In the genomic region with DNA sequence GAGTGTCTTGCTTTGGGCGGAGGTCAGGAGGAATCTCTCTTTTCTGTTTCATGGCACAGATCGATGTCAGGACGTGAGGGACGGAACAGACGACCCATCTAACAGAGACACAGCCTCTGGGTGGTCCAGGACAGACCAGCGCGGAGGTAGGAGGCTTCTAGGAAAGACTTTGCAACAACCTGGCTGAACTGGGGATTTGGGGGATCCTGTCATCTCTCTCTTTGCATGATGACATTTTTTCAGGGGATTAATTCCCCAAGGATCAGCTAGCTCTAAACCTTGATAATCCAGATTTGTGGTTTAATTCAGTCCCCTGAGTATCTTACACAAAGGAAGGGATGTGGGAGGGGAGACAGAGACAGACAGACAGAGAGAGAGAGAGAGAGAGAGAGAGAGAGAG, we compare ENCODE assay signal across 23 cellular contexts. TPM values are rescaled to one million over a fixed set of nuclear protein-coding genes. Genes with fewer than 3 reads are reported as not detected.
DNase-seq lines count a peak whose midpoint lies in the region; ATAC-seq, FAIRE-seq and TF ChIP-seq lines count a peak whose summit lies in the region.
"Had no signal": no experiment of that assay in that cellular context is flagged by ENCODE, and none has a peak within 500 bp of the region (broad histone marks: within the 10 kb centered on the region; RNA-seq: fewer than 3 reads in every experiment).

No MANE protein-coding gene starts in this region.

- H3K56ac ChIP-seq in H1 (replicated peaks; ENCODE audit: insufficient read length, low read depth, low read length), result no peak overlapping the region

- H3K27me3 ChIP-seq in SK-N-SH (ENCODE audit: insufficient read depth), result peaks cover 55% of the 10 kb centered on the region
- no peaks in the 10 kb centered on the region for H3K27me3 ChIP-seq in H1 (replicated peaks in 1 of 4; ENCODE audit: control insufficient read depth in 3 of 4, extremely low read depth in 1 of 4, insufficient read depth in 3 of 4, low read length in 3 of 4)

- no peak overlapping the region for H3K27ac ChIP-seq in SK-N-SH (ENCODE audit: low read depth in 2 of 2, low read length in 1 of 2)
- H3K27ac ChIP-seq in H1 (ENCODE audit: low read depth, low read length), result no peak overlapping the region
- H3K27ac ChIP-seq: 22Rv1, C4-2B, GM23248 had no signal

- no peak overlapping the region for H2BK12ac ChIP-seq in H1 (ENCODE audit: low read depth, low read length)

- no peak overlapping the region for H4K8ac ChIP-seq in H1 (ENCODE audit: extremely low read depth, insufficient read depth, low read length)

- TF ChIP-seq POLR2A in H1 (IDR thresholded peaks at IDR 0.05; ENCODE audit: control extremely low read depth in 1 of 2, low read depth in 2 of 2, low read length in 2 of 2), result no peak

- H3K23ac ChIP-seq in H1 (ENCODE audit: insufficient read length), result no peak overlapping the region

- H3K18ac ChIP-seq in H1 (ENCODE audit: extremely low read depth, low read length), result no peak overlapping the region

- intact Hi-C loops in left ventricle myocardium superior (cut with micrococcal nuclease), result no loop called here

- no peaks in the 10 kb centered on the region for H3F3A ChIP-seq in SK-N-SH (replicated peaks; ENCODE audit: insufficient read depth)

- WGBS in SK-N-SH (ENCODE audit: low lambda C conversion rate), result 10% methylated on average over 7 of the region's 7 CpGs
- 89% methylated on average over 7 of the region's 7 CpGs; no CpG with 5 or more reads in 1 of the 2 experiments for WGBS in H1 (ENCODE audit: extremely low coverage in 1 of 2, insufficient coverage in 1 of 2, insufficient read length in 1 of 2, insufficient replicate concordance in 2 of 2, low coverage in 1 of 2, low lambda C conversion rate in 2 of 2, missing lambda C conversion rate in 1 of 2), 2 experiments

- H3K4me3 ChIP-seq in SK-N-SH (ENCODE audit: low read depth in 2 of 2, low read length in 1 of 2) (no peak overlapping the region), H1 (ENCODE audit: extremely low read depth in 1 of 4, insufficient read depth in 2 of 4, low read depth in 3 of 4, low read length in 4 of 4) (no peak overlapping the region)
- H3K4me3 ChIP-seq: GM23248, HAP-1 had no signal

- ATAC-seq in SK-N-SH treated with all-trans-retinoic acid at 6 μM for 48 hours (no peak), left ventricle myocardium superior (no peak)
- ATAC-seq: CD8-positive, alpha-beta T cell had no signal

- POLR2A ChIA-PET in SK-N-SH (lab: Yijun Ruan, JAX) (no interaction called here), H1 (lab: Charles Lee; ENCODE audit: partially characterized antibody) (interaction anchor here (0.6 kb wide), 1 partner anchor 142 kb away, joined by 3 read pairs; no protein-coding TSS in a partner anchor)

- no peak overlapping the region for H2BK120ac ChIP-seq in H1 (replicated peaks; ENCODE audit: low read depth, low read length)

- H3K23me2 ChIP-seq in H1 (ENCODE audit: low read depth, low read length), result no peaks in the 10 kb centered on the region

- TF ChIP-seq RAD21 in SK-N-SH (IDR thresholded peaks at IDR 0.05; ENCODE audit: low read length), result no peak
- no peak for TF ChIP-seq RAD21 in H1 (IDR thresholded peaks at IDR 0.05 in 1 of 2, conservative IDR thresholded peaks at IDR 0.05 in 1 of 2; ENCODE audit: low read depth in 2 of 2, low read length in 2 of 2)

- H3K14ac ChIP-seq in H1 (ENCODE audit: insufficient read length), result no peak overlapping the region

- no peaks in the 10 kb centered on the region for H3K36me3 ChIP-seq in SK-N-SH (replicated peaks in 1 of 2; ENCODE audit: control insufficient read depth in 1 of 2, insufficient read depth in 2 of 2, low read length in 1 of 2)
- no peaks in the 10 kb centered on the region for H3K36me3 ChIP-seq in H1 (ENCODE audit: control insufficient read depth in 2 of 4, insufficient read depth in 4 of 4, low read length in 3 of 4)
- H3K36me3 ChIP-seq: BE2C, HAP-1 had no signal

- no peak overlapping the region for H2BK15ac ChIP-seq in H1 (ENCODE audit: low read length)

- FAIRE-seq in D721Med (lab: Jason Lieb, UNC), result peak; percentile 92
- no peak for FAIRE-seq in H1 (lab: Jason Lieb, UNC)
- FAIRE-seq: A204.1, G401.6, GM12892, H54 had no signal

- H2AFZ ChIP-seq in SK-N-SH (ENCODE audit: low read depth), result 0 out of 2 replicates have a peak overlapping the region, but pooled peaks have one; percentile 16
- peak overlapping the region; percentile 51; the same call in 1 of the 2 replicates for H2AFZ ChIP-seq in H1 (ENCODE audit: low read length)
- H2AFZ ChIP-seq: GM23248 had no signal

- no peaks in the 10 kb centered on the region for H3K9me3 ChIP-seq in SK-N-SH
- H3K9me3 ChIP-seq in H1 (ENCODE audit: insufficient read depth in 2 of 2, low read depth in 1 of 2, low read length in 1 of 2), result no peaks in the 10 kb centered on the region
- H3K9me3 ChIP-seq: BE2C, HAP-1 had no signal

- no peak overlapping the region for H4K91ac ChIP-seq in H1 (replicated peaks; ENCODE audit: insufficient read length, low read length)

- no peak overlapping the region for H3K4me2 ChIP-seq in SK-N-SH
- no peak overlapping the region for H3K4me2 ChIP-seq in H1 (ENCODE audit: insufficient read depth in 1 of 2, low read depth in 2 of 2, low read length in 2 of 2)

- no peak for TF ChIP-seq EP300 in SK-N-SH (IDR thresholded peaks at IDR 0.05; ENCODE audit: borderline replicate concordance in 1 of 2, low read depth in 1 of 2, low read length in 1 of 2)
- TF ChIP-seq EP300 in H1 (IDR thresholded peaks at IDR 0.05; ENCODE audit: borderline replicate concordance in 1 of 2, low read depth in 2 of 2, low read length in 2 of 2), result no peak

- no peak overlapping the region for H2AK5ac ChIP-seq in H1 (ENCODE audit: low read depth, low read length)

- H4K20me1 ChIP-seq in SK-N-SH (ENCODE audit: insufficient read depth) (no peaks in the 10 kb centered on the region), H1 (replicated peaks in 1 of 2; ENCODE audit: control insufficient read depth in 1 of 2, insufficient read depth in 2 of 2, low read length in 2 of 2) (no peaks in the 10 kb centered on the region)

- DNase-seq in SK-N-SH, result no peak
- peak; percentile 46 for DNase-seq in D721Med (ENCODE audit: insufficient read length, low spot score)
- peak; percentile 98 for DNase-seq in NCI-H82 (lab: John Stamatoyannopoulos, UW)
- no peak for DNase-seq in H1 (ENCODE audit: low read depth in 1 of 2, low spot score in 2 of 2)
- DNase-seq in SKM-1 (lab: John Stamatoyannopoulos, UW; ENCODE audit: unreplicated experiment), result no peak
- DNase-seq in left ventricle myocardium superior, result no peak
- DNase-seq in NCI-H2081 treated with DMSO at 0.1 percent for 48 hours (lab: John Stamatoyannopoulos, UW), result no peak
- DNase-seq: ACHN; AML-193; BE2C; CD4-positive, CD25-positive, alpha-beta regulatory T cell; CD8-positive, alpha-beta T cell; DMS153; DND-41; GM23248 had no signal

- no peaks in the 10 kb centered on the region for H3K79me1 ChIP-seq in H1 (ENCODE audit: low read depth, low read length)

- H3K79me2 ChIP-seq in SK-N-SH (ENCODE audit: insufficient read depth) (no peaks in the 10 kb centered on the region), H1 (ENCODE audit: control insufficient read depth in 1 of 2, insufficient read depth in 2 of 2, low read length in 2 of 2) (no peaks in the 10 kb centered on the region)

- no peak overlapping the region for H3K4ac ChIP-seq in H1 (replicated peaks; ENCODE audit: insufficient read length, low read depth, low read length)

- CTCF ChIA-PET in SK-N-SH (lab: Yijun Ruan, JAX) (no interaction called here), H1 (lab: Charles Lee; ENCODE audit: partially characterized antibody) (interaction anchor here (1.2 to 1.7 kb wide), 4 partner anchors 10 to 73 kb away, joined by 4 to 9 read pairs (median 6); no protein-coding TSS in a partner anchor)

- H3K4me1 ChIP-seq in SK-N-SH (ENCODE audit: control insufficient read depth in 1 of 2, insufficient read depth in 2 of 2, low read depth in 1 of 2, low read length in 1 of 2) (no peaks in the 10 kb centered on the region), H1 (replicated peaks in 1 of 4; ENCODE audit: control insufficient read depth in 3 of 4, insufficient read depth in 4 of 4, low read length in 3 of 4) (no peaks in the 10 kb centered on the region)
- H3K4me1 ChIP-seq: BE2C, HAP-1 had no signal

- no peak overlapping the region for H2BK5ac ChIP-seq in H1 (ENCODE audit: low read depth, low read length)

- no peak for TF ChIP-seq CTCF in SK-N-SH (IDR thresholded peaks at IDR 0.05)
- no peak for TF ChIP-seq CTCF in D721Med (IDR thresholded peaks at IDR 0.05; ENCODE audit: insufficient read depth, missing control alignments)
- no peak for TF ChIP-seq CTCF in H1 (IDR thresholded peaks at IDR 0.05; ENCODE audit: control extremely low read depth in 1 of 3, insufficient read depth in 1 of 3, low read depth in 1 of 3, low read length in 3 of 3)

- H2BK20ac ChIP-seq in H1 (ENCODE audit: low read length), result no peak overlapping the region

- H4K5ac ChIP-seq in H1 (ENCODE audit: insufficient read length, low read depth, low read length), result no peak overlapping the region

- H3K9me2 ChIP-seq in SK-N-SH, result no peaks in the 10 kb centered on the region

- H3K9ac ChIP-seq in SK-N-SH (no peak overlapping the region), H1 (replicated peaks in 1 of 4; ENCODE audit: extremely low read depth in 1 of 4, low read depth in 3 of 4, low read length in 3 of 4) (no peak overlapping the region)
- H3K9ac ChIP-seq: GM23248 had no signal

RNA-seq across cellular contexts. Expression of a gene that starts 14.4 kb away (rescaled TPM):
- not detected in 2 replicates for polyA plus RNA-seq in SK-N-SH (2012; rRNA removed)
- polyA plus RNA-seq in SK-N-SH (2012; cell fraction: cytosol; rRNA removed), result not detected in 2 replicates
- not detected in 2 replicates for polyA plus RNA-seq in SK-N-SH (2012; cell fraction: nucleus; rRNA removed)
- total RNA-seq in H1 (2021; fragmentation: NEBNext Ultra II Directional; extraction: Animal tissue kit (Norgen Biotek cat#: 25700)), result not detected in 2 replicates
- not detected in 2 replicates for polyA plus RNA-seq in H1 (2011; rRNA removed)
- not detected for polyA plus RNA-seq in H1 (2011; cell fraction: cytosol; rRNA removed)
- not detected for polyA plus RNA-seq in H1 (2011; cell fraction: nucleus; rRNA removed)
- polyA plus RNA-seq in H1 (2012, experiment 1 of 2), result not detected in 4 replicates
- polyA plus RNA-seq in H1 (2012, experiment 2 of 2), result not detected
- polyA plus RNA-seq in H1 (2013, experiment 1 of 2), result not detected
- polyA plus RNA-seq in H1 (2013, experiment 2 of 2), result 0.04 TPM
- not detected in 2 replicates for polyA minus RNA-seq in H1 (2011; rRNA and poly(A)+ RNA removed)
- not detected for polyA minus RNA-seq in H1 (2011; cell fraction: cytosol; rRNA and poly(A)+ RNA removed)
- polyA minus RNA-seq in H1 (2011; cell fraction: nucleus; rRNA and poly(A)+ RNA removed), result not detected
- not detected for total RNA-seq in left ventricle myocardium superior
- total RNA-seq: CD8-positive, alpha-beta T cell; GM23248 had no signal
- polyA plus RNA-seq: CD4-positive, CD25-positive, alpha-beta regulatory T cell; GM23248 had no signal

RNA-seq across cellular contexts. Expression of a gene that starts 35.0 kb away (rescaled TPM):
- polyA plus RNA-seq in SK-N-SH (2012; rRNA removed) (not detected in 2 replicates), H1 (2011; rRNA removed) (not detected in 2 replicates)
- polyA plus RNA-seq in SK-N-SH (2012; cell fraction: cytosol; rRNA removed), result not detected in 2 replicates
- polyA plus RNA-seq in SK-N-SH (2012; cell fraction: nucleus; rRNA removed), result not detected in 2 replicates
- not detected in 2 replicates for total RNA-seq in H1 (2021; fragmentation: NEBNext Ultra II Directional; extraction: Animal tissue kit (Norgen Biotek cat#: 25700))
- not detected for polyA plus RNA-seq in H1 (2011; cell fraction: cytosol; rRNA removed)
- not detected for polyA plus RNA-seq in H1 (2011; cell fraction: nucleus; rRNA removed)
- polyA plus RNA-seq in H1 (2012, experiment 1 of 2), result not detected in 4 replicates
- not detected for polyA plus RNA-seq in H1 (2012, experiment 2 of 2)
- polyA plus RNA-seq in H1 (2013, experiment 1 of 2), result not detected
- not detected for polyA plus RNA-seq in H1 (2013, experiment 2 of 2)
- not detected in 2 replicates for polyA minus RNA-seq in H1 (2011; rRNA and poly(A)+ RNA removed)
- polyA minus RNA-seq in H1 (2011; cell fraction: cytosol; rRNA and poly(A)+ RNA removed), result not detected
- not detected for polyA minus RNA-seq in H1 (2011; cell fraction: nucleus; rRNA and poly(A)+ RNA removed)
- not detected for total RNA-seq in left ventricle myocardium superior
- total RNA-seq: CD4-positive, CD25-positive, alpha-beta regulatory T cell; CD8-positive, alpha-beta T cell; GM23248 had no signal
- polyA plus RNA-seq: CD4-positive, CD25-positive, alpha-beta regulatory T cell; GM23248 had no signal

RNA-seq across cellular contexts. Expression of a gene that starts 37.5 kb away (rescaled TPM):
- polyA plus RNA-seq in SK-N-SH (2012; rRNA removed) (not detected in 2 replicates), H1 (2011; rRNA removed) (not detected in 2 replicates)
- polyA plus RNA-seq in SK-N-SH (2012; cell fraction: cytosol; rRNA removed), result not detected in 2 replicates
- not detected in 2 replicates for polyA plus RNA-seq in SK-N-SH (2012; cell fraction: nucleus; rRNA removed)
- total RNA-seq in H1 (2021; fragmentation: NEBNext Ultra II Directional; extraction: Animal tissue kit (Norgen Biotek cat#: 25700)), result not detected in 2 replicates
- polyA plus RNA-seq in H1 (2011; cell fraction: cytosol; rRNA removed), result not detected
- polyA plus RNA-seq in H1 (2011; cell fraction: nucleus; rRNA removed), result not detected
- polyA plus RNA-seq in H1 (2012, experiment 1 of 2), result not detected in 4 replicates
- not detected for polyA plus RNA-seq in H1 (2012, experiment 2 of 2)
- not detected for polyA plus RNA-seq in H1 (2013, experiment 1 of 2)
- polyA plus RNA-seq in H1 (2013, experiment 2 of 2), result not detected
- polyA minus RNA-seq in H1 (2011; rRNA and poly(A)+ RNA removed), result not detected in 2 replicates
- not detected for polyA minus RNA-seq in H1 (2011; cell fraction: cytosol; rRNA and poly(A)+ RNA removed)
- polyA minus RNA-seq in H1 (2011; cell fraction: nucleus; rRNA and poly(A)+ RNA removed), result not detected
- total RNA-seq in left ventricle myocardium superior, result not detected
- total RNA-seq: CD4-positive, CD25-positive, alpha-beta regulatory T cell; CD8-positive, alpha-beta T cell; GM23248 had no signal
- polyA plus RNA-seq: CD4-positive, CD25-positive, alpha-beta regulatory T cell; GM23248 had no signal

Comparison
In these comparisons a context has a peak if more than half of its experiments do, and no peak if none do; other contexts are left out.
1. DNase-seq: peak in D721Med (single experiment) and NCI-H82 (single experiment); none in SK-N-SH (single experiment), H1 (0 of 2), SKM-1 (single experiment), left ventricle myocardium superior (single experiment) and NCI-H2081 treated with DMSO at 0.1 percent for 48 hours (single experiment).